In the genomic region with DNA sequence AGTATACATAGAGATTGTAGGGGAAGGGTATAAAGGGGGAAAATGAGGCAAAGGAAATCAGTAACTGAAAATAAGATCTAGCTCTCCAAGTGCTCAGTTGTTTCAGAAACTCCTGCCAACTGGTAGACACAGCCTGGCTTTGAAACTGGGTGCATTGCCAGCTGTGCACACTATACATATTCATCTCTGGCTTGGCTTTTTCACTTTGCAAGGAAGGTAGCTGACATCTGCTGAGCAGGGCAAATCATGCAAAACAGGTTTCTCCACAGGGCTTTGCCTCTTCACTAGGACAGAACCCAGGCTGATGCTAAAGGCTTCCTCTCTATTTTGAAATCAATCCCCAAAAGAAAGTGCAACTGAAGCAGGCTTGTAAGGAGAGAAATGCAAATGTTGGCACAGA, we compare ENCODE assay signal across 14 cellular contexts.
DNase-seq lines count a peak whose midpoint lies in the region; ATAC-seq and TF ChIP-seq lines count a peak whose summit lies in the region.
"Had no signal": no experiment of that assay in that cellular context is flagged by ENCODE, and none has a peak within 500 bp of the region (broad histone marks: within the 10 kb centered on the region; RNA-seq: fewer than 3 reads in every experiment).

No MANE protein-coding gene starts in this region.

- no peak overlapping the region for H3K27ac ChIP-seq in WERI-Rb-1
- H3K27ac ChIP-seq: 22Rv1, hepatocyte, thyroid gland had no signal

- no peaks in the 10 kb centered on the region for H3K9me3 ChIP-seq in WERI-Rb-1 (ENCODE audit: severe bottlenecking)
- H3K9me3 ChIP-seq: thyroid gland had no signal

- TF ChIP-seq CTCF in WERI-Rb-1 (IDR thresholded peaks at IDR 0.05; ENCODE audit: low read depth, low read length), result no peak

- no peaks in the 10 kb centered on the region for H3K27me3 ChIP-seq in WERI-Rb-1 (ENCODE audit: insufficient read depth, low read depth, severe bottlenecking)
- H3K27me3 ChIP-seq: hepatocyte, thyroid gland had no signal

- H3K4me3 ChIP-seq in WERI-Rb-1 (ENCODE audit: low read depth, low read length), result no peak overlapping the region
- H3K4me3 ChIP-seq: hepatocyte, thyroid gland had no signal

- 0 out of 2 replicates have a peak, but pooled peaks cover 6% of the 10 kb centered on the region for H3K36me3 ChIP-seq in WERI-Rb-1
- H3K36me3 ChIP-seq: thyroid gland had no signal

- peak; percentile 78 for ATAC-seq in HG02623 (IDR thresholded peaks at IDR 0.05; ENCODE audit: unreplicated experiment)

- DNase-seq in DMS153 (lab: John Stamatoyannopoulos, UW) (peak; percentile 16), DMS153 treated with DMSO at 0.1 percent for 48 hours (lab: John Stamatoyannopoulos, UW; ENCODE audit: unreplicated experiment) (no peak), NCI-H1694 treated with DMSO at 0.1 percent for 48 hours (lab: John Stamatoyannopoulos, UW) (peak; percentile 90), globus pallidus (ENCODE audit: low spot score) (peak; percentile 41), WERI-Rb-1 (no peak)
- DNase-seq in stimulated activated CD4-positive, alpha-beta T cell treated with anti-CD3 and anti-CD28 coated beads, Interleukin-2, amount 100 ng/mL, for 24 hours, result no peak
- DNase-seq in central memory CD4-positive, alpha-beta T cell, result no peak
- DNase-seq: effector CD8-positive, alpha-beta T cell; HFFc6; mesendoderm had no signal

Comparison
In these comparisons a context has a peak if more than half of its experiments do, and no peak if none do; other contexts are left out.
1. DNase-seq: peak in DMS153 (single experiment), NCI-H1694 treated with DMSO at 0.1 percent for 48 hours (single experiment) and globus pallidus (single experiment); none in DMS153 treated with DMSO at 0.1 percent for 48 hours (single experiment), WERI-Rb-1 (single experiment), stimulated activated CD4-positive, alpha-beta T cell treated with anti-CD3 and anti-CD28 coated beads, Interleukin-2, amount 100 ng/mL, for 24 hours (0 of 2) and central memory CD4-positive, alpha-beta T cell (single experiment).